8 cellular contexts compared by ENCODE assay signal in the genomic region with DNA sequence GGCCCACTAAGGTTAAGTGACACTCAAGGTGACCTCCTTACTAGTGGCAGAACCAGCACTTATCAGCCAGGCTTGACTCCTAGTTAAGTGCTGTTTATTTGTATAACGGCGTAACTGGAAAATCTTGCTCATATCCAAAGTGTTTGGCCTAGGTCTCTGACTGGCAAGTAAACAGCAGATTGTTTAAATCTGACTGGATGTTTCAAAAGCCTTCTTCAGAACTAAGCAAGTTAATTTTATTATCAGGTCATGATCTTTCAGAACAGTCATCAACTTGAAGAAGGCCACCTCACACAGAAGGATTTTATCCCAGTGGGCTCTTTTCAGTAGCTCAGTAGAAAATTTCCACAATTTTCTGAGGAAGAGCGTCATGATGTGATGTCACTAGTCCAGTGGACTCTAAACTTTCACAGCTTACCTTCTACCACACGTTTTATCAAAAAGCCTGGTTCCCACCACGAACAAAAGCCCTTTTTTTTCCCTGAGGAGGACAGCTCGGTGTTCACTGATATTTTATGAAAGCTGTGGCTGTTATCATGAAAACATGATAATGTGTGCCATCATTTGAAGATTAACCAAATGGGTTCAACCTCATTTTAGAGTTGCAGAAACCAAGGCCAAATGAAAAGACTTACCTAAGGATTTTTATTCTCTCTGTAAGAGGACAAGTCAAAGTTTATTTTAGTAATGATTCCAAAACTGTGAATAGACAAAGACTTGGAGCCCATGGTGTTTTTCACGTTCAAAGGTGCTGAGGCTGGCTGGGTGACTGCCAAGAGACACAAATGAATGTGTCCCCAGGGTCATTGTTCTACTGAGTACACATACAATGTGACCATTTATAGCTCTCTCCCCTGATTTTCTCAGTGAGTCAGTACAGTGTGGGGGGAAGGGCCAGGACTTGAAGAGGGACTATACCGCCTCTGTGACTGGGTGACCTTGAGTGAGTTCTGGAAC. TPM values are rescaled to one million over a fixed set of nuclear protein-coding genes. Genes with fewer than 3 reads are reported as not detected.
DNase-seq lines count a peak whose midpoint lies in the region; ATAC-seq lines count a peak whose summit lies in the region.

No MANE protein-coding gene starts in this region.

- no peaks in the 10 kb centered on the region for H3K27me3 ChIP-seq in duodenal mucosa (ENCODE audit: control insufficient read depth in 1 of 2, insufficient read depth in 2 of 2, low read length in 2 of 2)

- no peak overlapping the region for H3K9ac ChIP-seq in duodenal mucosa (ENCODE audit: low read depth in 1 of 2, low read length in 2 of 2)

- peaks cover 0 to 14% of the 10 kb centered on the region in 2 donors for H3K4me1 ChIP-seq in duodenal mucosa (ENCODE audit: control insufficient read depth in 1 of 2, insufficient read depth in 2 of 2, low read length in 2 of 2)

- DNase-seq in COLO668 (lab: John Stamatoyannopoulos, UW; ENCODE audit: unreplicated experiment) (peak; percentile 97), NCI-H2171 (lab: John Stamatoyannopoulos, UW) (peak; percentile 31), mucosa of gallbladder (ENCODE audit: low spot score) (peak; percentile 91), NCI-H446 treated with DMSO at 0.1 percent for 48 hours (lab: John Stamatoyannopoulos, UW) (no peak), middle frontal gyrus (ENCODE audit: extremely low spot score, low spot score) (no peak)

- H3K36me3 ChIP-seq in duodenal mucosa (ENCODE audit: control insufficient read depth in 1 of 2, insufficient read depth in 2 of 2, low read length in 2 of 2), result no peaks in the 10 kb centered on the region

- H3K27ac ChIP-seq in duodenal mucosa (ENCODE audit: low read depth, low read length), result peak overlapping the region; percentile 28

- no peak for ATAC-seq in HG02885 (IDR thresholded peaks at IDR 0.05; ENCODE audit: poor library complexity, unreplicated experiment)
- no peak for ATAC-seq in GM21381 (IDR thresholded peaks at IDR 0.05; ENCODE audit: unreplicated experiment)

- no peak overlapping the region for H3K4me3 ChIP-seq in duodenal mucosa (ENCODE audit: low read depth in 1 of 2, low read length in 2 of 2)

- H3K9me3 ChIP-seq in duodenal mucosa (ENCODE audit: control insufficient read depth in 1 of 2, low read length in 2 of 2), result no peaks in the 10 kb centered on the region

RNA-seq across cellular contexts. Expression of a gene that starts 9.1 kb away (rescaled TPM):
- 7.0 TPM for total RNA-seq in mucosa of gallbladder

Comparison
In these comparisons a context has a peak if more than half of its experiments do, and no peak if none do; other contexts are left out.
1. DNase-seq: peak in COLO668 (single experiment), NCI-H2171 (single experiment) and mucosa of gallbladder (single experiment); none in NCI-H446 treated with DMSO at 0.1 percent for 48 hours (single experiment) and middle frontal gyrus (single experiment).